In genomic region chr19:44692379-44692721, GRCh38 we compare ENCODE assay signal across 1 cellular context.
TF ChIP-seq lines count a peak whose summit lies in the region.

No MANE protein-coding gene starts in this region.

TF ChIP-seq in SK-N-SH treated with all-trans-retinoic acid at 6 μM for 48 hours, 23 proteins besides CTCF, POLR2A, EP300 and RAD21 (continued from another document):
- TF ChIP-seq PATZ1 (CRISPR knock-in tag; IDR thresholded peaks at IDR 0.05; ENCODE audit: borderline replicate concordance) = no peak
TF ChIP-seq in SK-N-SH treated with all-trans-retinoic acid at 6 μM for 48 hours: peak in this region for 0.
